In genomic region chr11:94132152-94132558, GRCh38 we compare ENCODE assay signal across 12 cellular contexts. TPM values are rescaled to one million over a fixed set of nuclear protein-coding genes. Genes with fewer than 3 reads are reported as not detected.
DNase-seq lines count a peak whose midpoint lies in the region; ATAC-seq and TF ChIP-seq lines count a peak whose summit lies in the region.
"Had no signal": no experiment of that assay in that cellular context is flagged by ENCODE, and none has a peak within 500 bp of the region (broad histone marks: within the 10 kb centered on the region; RNA-seq: fewer than 3 reads in every experiment).

No MANE protein-coding gene starts in this region.

- H3K36me3 ChIP-seq in ACC112 (ENCODE audit: insufficient read depth, low read length) (no peaks in the 10 kb centered on the region), brain microvascular endothelial cell (replicated peaks) (no peaks in the 10 kb centered on the region), gastroesophageal sphincter (no peaks in the 10 kb centered on the region)
- H3K36me3 ChIP-seq: left lung, right lobe of liver had no signal

- H3K27ac ChIP-seq in ACC112 (ENCODE audit: low read depth, low read length), result peak overlapping the region; percentile 92
- peak overlapping the region; percentile 17 for H3K27ac ChIP-seq in brain microvascular endothelial cell
- H3K27ac ChIP-seq in gastroesophageal sphincter, result peak overlapping the region in 2 of 4 donors; percentile 92 to 97

- no peak for TF ChIP-seq CTCF in brain microvascular endothelial cell (IDR thresholded peaks at IDR 0.05; ENCODE audit: low read depth, low read length, missing control alignments)
- no peak for TF ChIP-seq CTCF in gastroesophageal sphincter (IDR thresholded peaks at IDR 0.05)
- TF ChIP-seq CTCF in type B pancreatic cell (conservative IDR thresholded peaks at IDR 0.05), result no peak

- no peak overlapping the region for H3K4me3 Mint-ChIP-seq in type B pancreatic cell
- H3K4me3 Mint-ChIP-seq: CD14-positive monocyte had no signal

- 30 to 52% methylated on average over 5 of the region's 5 CpGs for WGBS in gastroesophageal sphincter (ENCODE audit: low coverage in 1 of 2), 2 donors

- no peak overlapping the region for H2AFZ ChIP-seq in ACC112 (ENCODE audit: low read length, unreplicated experiment)

- H3K4me1 ChIP-seq in ACC112 (ENCODE audit: control insufficient read depth, insufficient read depth, low read length, unreplicated experiment), result peaks cover 60% of the 10 kb centered on the region
- peaks cover 6 to 75% (median 36%) of the 10 kb centered on the region in 3 donors for H3K4me1 ChIP-seq in gastroesophageal sphincter

- H3K9me3 Mint-ChIP-seq in type B pancreatic cell, result no peaks in the 10 kb centered on the region

- peaks cover 34% of the 10 kb centered on the region for H3K4me1 Mint-ChIP-seq in type B pancreatic cell (ENCODE audit: unreplicated experiment)

- TF ChIP-seq POLR2A in gastroesophageal sphincter (IDR thresholded peaks at IDR 0.05), result no peak

- no peak overlapping the region for H3K27ac Mint-ChIP-seq in type B pancreatic cell
- H3K27ac Mint-ChIP-seq: CD14-positive monocyte had no signal

- in situ Hi-C loops in brain microvascular endothelial cell (cut with HindIII; ENCODE audit: low pct_ligation_motif_present, low sequenced_read_pairs), result no loop called here

- peaks cover 11% of the 10 kb centered on the region for H3K36me3 Mint-ChIP-seq in type B pancreatic cell

- H3K27me3 Mint-ChIP-seq in type B pancreatic cell, result no peaks in the 10 kb centered on the region

- H3K27me3 ChIP-seq in ACC112 (ENCODE audit: insufficient read depth, low read length) (no peaks in the 10 kb centered on the region), brain microvascular endothelial cell (replicated peaks) (no peaks in the 10 kb centered on the region), gastroesophageal sphincter (no peaks in the 10 kb centered on the region)
- H3K27me3 ChIP-seq: left lung, right lobe of liver had no signal

- ATAC-seq in GM18870 (IDR thresholded peaks at IDR 0.05; ENCODE audit: unreplicated experiment), result no peak
- ATAC-seq in gastroesophageal sphincter, result no peak
- ATAC-seq: left lung had no signal

- H3K79me2 ChIP-seq in ACC112 (ENCODE audit: control insufficient read depth, insufficient read depth, low read length, unreplicated experiment), result peaks cover 75% of the 10 kb centered on the region

- H3K4me3 ChIP-seq in ACC112 (ENCODE audit: low read depth, low read length) (peak overlapping the region; percentile 81), brain microvascular endothelial cell (ENCODE audit: low read depth, low read length) (no peak overlapping the region), gastroesophageal sphincter (no peak overlapping the region)
- H3K4me3 ChIP-seq: right lobe of liver had no signal

- DNase-seq in HT1080 (ENCODE audit: low read depth) (peak; percentile 62), brain microvascular endothelial cell (peak; percentile 83), kidney tubule cell (ENCODE audit: low spot score) (peak; percentile 73), type B pancreatic cell (ENCODE audit: extremely low spot score, unreplicated experiment) (no peak), SHP77 treated with DMSO at 0.1 percent for 48 hours (lab: John Stamatoyannopoulos, UW) (no peak)
- DNase-seq: H7, left lung had no signal

- TF ChIP-seq EP300 in gastroesophageal sphincter (IDR thresholded peaks at IDR 0.05), result no peak

- H3K9me3 ChIP-seq in gastroesophageal sphincter, result no peaks in the 10 kb centered on the region
- H3K9me3 ChIP-seq: left lung, right lobe of liver had no signal

RNA-seq across cellular contexts. Expression of gene PANX1, which starts 3.5 kb away (rescaled TPM):
- 30.3 and 37.3 TPM in 2 replicates for total RNA-seq in HT1080 (2014; rRNA removed; shearing (Covaris generic))
- polyA plus RNA-seq in HT1080 (2015; cell fraction: cytosol; rRNA removed), result 12.3 and 15.4 TPM in 2 replicates
- 10.0 and 11.4 TPM in 2 replicates for polyA plus RNA-seq in HT1080 (2015; cell fraction: nucleus; rRNA removed)
- total RNA-seq in gastroesophageal sphincter (10 to 100 TPM; 29.9 to 43.2 (median 35.9) TPM), type B pancreatic cell (ENCODE audit: low replicate concordance) (16.1 and 26.1 TPM in 2 replicates)

Comparison
In these comparisons a context has a peak if more than half of its experiments do, and no peak if none do; other contexts are left out.
1. DNase-seq: peak in HT1080 (single experiment), brain microvascular endothelial cell (single experiment) and kidney tubule cell (single experiment); none in type B pancreatic cell (single experiment) and SHP77 treated with DMSO at 0.1 percent for 48 hours (single experiment).